ENCODE assay signal across 8 cellular contexts in genomic region chr2:180980943-180981898, GRCh38. TPM values are rescaled to one million over a fixed set of nuclear protein-coding genes. Genes with fewer than 3 reads are reported as not detected.
DNase-seq lines count a peak whose midpoint lies in the region; ATAC-seq and TF ChIP-seq lines count a peak whose summit lies in the region.

No MANE protein-coding gene starts in this region.

- H3K9me3 ChIP-seq in subcutaneous abdominal adipose tissue (ENCODE audit: control insufficient read depth in 5 of 5, low read length in 5 of 5), result no peaks in the 10 kb centered on the region

- H3K4me1 Mint-ChIP-seq in endothelial cell (ENCODE audit: unreplicated experiment) (peaks cover 48% of the 10 kb centered on the region), mesothelial cell of epicardium (peaks cover 54% of the 10 kb centered on the region)

- DNase-seq in AG20443 (ENCODE audit: low spot score), result peak; percentile 66
- DNase-seq in Kasumi-1 (lab: John Stamatoyannopoulos, UW), result peak; percentile 35 to 58
- peak; percentile 22 for DNase-seq in activated CD4-positive, alpha-beta T cell treated with anti-CD3 and anti-CD28 coated beads for 48 hours
- DNase-seq in endothelial cell (ENCODE audit: low spot score), result no peak
- DNase-seq in mesothelial cell of epicardium (ENCODE audit: low spot score in 2 of 2, unreplicated experiment in 2 of 2), result peak; percentile 25 to 41
- no peak for DNase-seq in HuH-7 (ENCODE audit: low spot score)

- peak overlapping the region; percentile 98 for H3K4me3 Mint-ChIP-seq in endothelial cell (ENCODE audit: unreplicated experiment)
- peak overlapping the region; percentile 96 for H3K4me3 Mint-ChIP-seq in mesothelial cell of epicardium

- H3K9me3 Mint-ChIP-seq in endothelial cell (ENCODE audit: unreplicated experiment) (no peaks in the 10 kb centered on the region), mesothelial cell of epicardium (no peaks in the 10 kb centered on the region)

- H3K27ac Mint-ChIP-seq in endothelial cell (ENCODE audit: unreplicated experiment) (peak overlapping the region; percentile 97), mesothelial cell of epicardium (peak overlapping the region; percentile 99)

- H3K36me3 Mint-ChIP-seq in endothelial cell (ENCODE audit: low read depth, unreplicated experiment) (peaks cover 8% of the 10 kb centered on the region), mesothelial cell of epicardium (peaks cover 3% of the 10 kb centered on the region)

- ATAC-seq in GM18909 (IDR thresholded peaks at IDR 0.05; ENCODE audit: poor library complexity, unreplicated experiment), result peak; percentile 7

- H3K4me1 ChIP-seq in subcutaneous abdominal adipose tissue (ENCODE audit: control insufficient read depth in 5 of 5, insufficient read depth in 5 of 5, low read length in 5 of 5), result peaks cover 2 to 39% (median 36%) of the 10 kb centered on the region in 5 donors

- peaks cover 0 to 4% (median 2%) of the 10 kb centered on the region in 5 donors for H3K36me3 ChIP-seq in subcutaneous abdominal adipose tissue (ENCODE audit: control insufficient read depth in 5 of 5, insufficient read depth in 5 of 5, low read length in 5 of 5)

- H3K27me3 Mint-ChIP-seq in endothelial cell (ENCODE audit: unreplicated experiment), result peaks cover 12% of the 10 kb centered on the region
- no peaks in the 10 kb centered on the region for H3K27me3 Mint-ChIP-seq in mesothelial cell of epicardium (ENCODE audit: low read depth)

- TF ChIP-seq CTCF in endothelial cell (IDR thresholded peaks at IDR 0.05; ENCODE audit: unreplicated experiment) (no peak), mesothelial cell of epicardium (IDR thresholded peaks at IDR 0.05; ENCODE audit: unreplicated experiment) (no peak)

- H3K27me3 ChIP-seq in subcutaneous abdominal adipose tissue (ENCODE audit: control insufficient read depth in 5 of 5, insufficient read depth in 4 of 5, low read length in 5 of 5), result no peaks in the 10 kb centered on the region

- peak overlapping the region; percentile 80 to 95 (median 88) for H3K4me3 ChIP-seq in subcutaneous abdominal adipose tissue (ENCODE audit: low read depth in 1 of 5, low read length in 5 of 5)

- H3K27ac ChIP-seq in subcutaneous abdominal adipose tissue (ENCODE audit: low read depth, low read length), result peak overlapping the region; percentile 87

- H3K9ac ChIP-seq in subcutaneous abdominal adipose tissue (ENCODE audit: low read length in 5 of 5), result peak overlapping the region; percentile 81 to 93 (median 84)

RNA-seq across cellular contexts. Expression of gene UBE2E3, which starts 0.8 kb away (rescaled TPM):
- 237 TPM for total RNA-seq in endothelial cell (ENCODE audit: unreplicated experiment)
- total RNA-seq in mesothelial cell of epicardium, result 109 to 112 TPM (median 111 TPM) in 3 replicates

Comparison
In these comparisons a context has a peak if more than half of its experiments do, and no peak if none do; other contexts are left out.
1. DNase-seq: peak in AG20443 (single experiment), Kasumi-1 (2 of 2), activated CD4-positive, alpha-beta T cell treated with anti-CD3 and anti-CD28 coated beads for 48 hours (single experiment) and mesothelial cell of epicardium (2 of 2); none in endothelial cell (single experiment) and HuH-7 (single experiment).